34 cellular contexts compared by ENCODE assay signal in the genomic region with DNA sequence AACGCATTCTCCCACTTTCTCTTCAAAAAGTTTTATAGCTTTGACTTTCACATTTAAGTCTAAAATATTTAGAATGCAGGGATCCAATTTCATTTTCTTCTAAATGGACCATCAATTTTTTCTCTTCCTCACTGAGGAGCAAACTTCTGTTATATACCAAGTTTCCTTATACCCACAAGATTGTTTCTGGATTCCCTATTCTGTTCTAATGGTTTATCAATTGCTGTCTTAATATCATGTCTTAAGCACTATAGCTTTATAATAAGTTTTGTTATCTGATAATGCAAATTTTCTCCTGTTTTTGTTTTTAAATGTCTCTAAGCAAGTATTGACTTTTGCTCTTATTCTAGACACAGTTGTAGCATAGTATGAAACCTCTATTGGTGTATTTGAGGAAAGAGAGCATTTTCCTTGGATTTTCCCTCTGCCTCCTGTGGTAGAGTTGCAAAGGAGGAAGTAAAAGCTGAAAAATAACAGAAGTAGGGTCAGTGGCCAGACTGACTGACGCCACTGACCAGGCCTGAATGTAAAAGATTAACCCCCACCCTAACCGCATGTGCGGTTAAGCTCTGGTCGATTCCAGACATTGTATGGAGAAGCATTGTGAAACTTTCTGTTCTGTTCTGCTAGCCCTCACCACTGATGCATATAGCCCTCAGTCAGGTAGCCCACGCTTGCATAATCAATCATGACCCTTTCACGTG. TPM values are rescaled to one million over a fixed set of nuclear protein-coding genes. Genes with fewer than 3 reads are reported as not detected.
DNase-seq lines count a peak whose midpoint lies in the region; ATAC-seq, FAIRE-seq and TF ChIP-seq lines count a peak whose summit lies in the region.
"Had no signal": no experiment of that assay in that cellular context is flagged by ENCODE, and none has a peak within 500 bp of the region (broad histone marks: within the 10 kb centered on the region; RNA-seq: fewer than 3 reads in every experiment).

No MANE protein-coding gene starts in this region.

- H2AK5ac ChIP-seq in trophoblast cell (ENCODE audit: low read length) = no peak overlapping the region

- H4K12ac ChIP-seq in trophoblast cell (ENCODE audit: low read depth, low read length) = no peak overlapping the region

- 27 to 28% methylated on average over 7 of the region's 7 CpGs for WGBS in pancreas, 2 donors
- WGBS in trophoblast cell (ENCODE audit: extremely low coverage, insufficient coverage, insufficient read length) = no CpG with 5 or more reads among the region's 7 CpGs

- no peak overlapping the region for H3K23ac ChIP-seq in trophoblast cell (ENCODE audit: low read length)

- BruUV-seq in Calu3 (replicated peaks; lab: Mats Ljungman, UMichigan) = no TSS peak

- H3K36me3 ChIP-seq in pancreas (no peaks in the 10 kb centered on the region), trophoblast cell (ENCODE audit: control insufficient read depth in 1 of 2, insufficient read depth in 2 of 2, low read length in 2 of 2) (no peaks in the 10 kb centered on the region), uterus (no peaks in the 10 kb centered on the region), tibial artery (no peaks in the 10 kb centered on the region)
- H3K36me3 ChIP-seq: left lung, neural progenitor cell, vagina had no signal

- H3K9me3 ChIP-seq in pancreas = no peaks in the 10 kb centered on the region
- peaks cover 2% of the 10 kb centered on the region for H3K9me3 ChIP-seq in trophoblast cell (ENCODE audit: insufficient read depth, low read depth, low read length)
- H3K9me3 ChIP-seq in uterus = no peaks in the 10 kb centered on the region
- no peaks in the 10 kb centered on the region for H3K9me3 ChIP-seq in tibial artery
- H3K9me3 ChIP-seq: left lung, testis, vagina had no signal

- no peak overlapping the region for H3K4me2 ChIP-seq in trophoblast cell (ENCODE audit: low read length)
- H3K4me2 ChIP-seq: neural progenitor cell, PC-9, smooth muscle cell had no signal

- H3K79me2 ChIP-seq in trophoblast cell (ENCODE audit: control insufficient read depth, insufficient read depth, low read length, poor library complexity) = no peaks in the 10 kb centered on the region

- TF ChIP-seq CTCF in Calu3 (IDR thresholded peaks at IDR 0.05; ENCODE audit: unreplicated experiment) = no peak
- no peak for TF ChIP-seq CTCF in epithelial cell of proximal tubule (conservative IDR thresholded peaks at IDR 0.05; ENCODE audit: low read depth, low read length)
- no peak for TF ChIP-seq CTCF in pancreas (IDR thresholded peaks at IDR 0.05)
- TF ChIP-seq CTCF in uterus (IDR thresholded peaks at IDR 0.05) = no peak
- TF ChIP-seq CTCF in tibial artery (IDR thresholded peaks at IDR 0.05) = no peak

- H4K91ac ChIP-seq in trophoblast cell (ENCODE audit: low read depth, low read length) = no peak overlapping the region

- intact Hi-C loops in Calu3 (cut with micrococcal nuclease; ENCODE audit: unreplicated experiment) = no loop called here
- intact Hi-C loops in pancreas (cut with DNase I) = loop anchor here in 1 of 3 donors (10.0 kb wide), 1 partner anchor 331 kb away; no protein-coding TSS in a partner anchor
- intact Hi-C loops in uterus (cut with DNase I; ENCODE audit: low total_unique reads) = no loop called here
- intact Hi-C loops in tibial artery (cut with DNase I; ENCODE audit: low total_unique reads) = no loop called here

- H2AFZ ChIP-seq in trophoblast cell (ENCODE audit: insufficient read depth, low read length, poor library complexity) = no peak overlapping the region
- H2AFZ ChIP-seq: neural progenitor cell, PC-9 had no signal

- DNase-seq in Calu3 = peak; percentile 64
- peak; percentile 93 for DNase-seq in OCI-M2 (lab: John Stamatoyannopoulos, UW; ENCODE audit: unreplicated experiment)
- peak; percentile 85 for DNase-seq in epithelial cell of proximal tubule (ENCODE audit: low read depth)
- no peak for DNase-seq in pancreas
- no peak for DNase-seq in trophoblast cell
- DNase-seq in uterus = no peak
- DNase-seq in NCI-H510A (lab: John Stamatoyannopoulos, UW) = no peak
- no peak for DNase-seq in tibial artery
- DNase-seq: activated CD4-positive, alpha-beta T cell treated with anti-CD3 and anti-CD28 coated beads for 48 hours; amygdala; effector CD4-positive, alpha-beta T cell; H9; immature natural killer cell; left lung; mesendoderm; NCI-H1105; NCI-H187 treated with DMSO at 0.1 percent for 48 hours; NCI-H526; PC-9; right cardiac atrium; Right ventricle myocardium superior; stimulated activated CD4-positive, alpha-beta T cell treated with anti-CD3 and anti-CD28 coated beads, Interleukin-1b, Interleukin-23, amount 100 ng/mL, for 48 hours; stimulated activated naive CD8-positive, alpha-beta T cell treated with anti-CD3 and anti-CD28 coated beads, Interleukin-15, Interleukin-2, amounts not matched to agents 100 U/mL and 50 U/mL, for 24 hours; testis had no signal

- no peak overlapping the region for H4K8ac ChIP-seq in trophoblast cell (ENCODE audit: low read depth, low read length)

- CTCF ChIA-PET in Calu3 (lab: Charles Lee) = interaction anchor here (0.6 to 1.7 kb wide), 8 partner anchors 12 to 1191 kb away, joined by 3 to 7 read pairs (median 4); a partner anchor contains a TSS

- no peak overlapping the region for H2BK5ac ChIP-seq in trophoblast cell (ENCODE audit: low read depth, low read length, poor library complexity)

- H3K79me1 ChIP-seq in trophoblast cell (ENCODE audit: low read length) = no peaks in the 10 kb centered on the region

- H3K36me3 Mint-ChIP-seq in Calu3 (ENCODE audit: insufficient read depth, unreplicated experiment) = no peaks in the 10 kb centered on the region
- H3K36me3 Mint-ChIP-seq: activated naive CD4-positive, alpha-beta T cell treated with anti-CD3 and anti-CD28 coated beads, Interleukin-2, amount 50 U/mL, for 24 hours; immature natural killer cell had no signal

- H3K9me3 Mint-ChIP-seq in Calu3 (ENCODE audit: low read depth, unreplicated experiment) = peaks cover 4% of the 10 kb centered on the region
- H3K9me3 Mint-ChIP-seq: activated naive CD4-positive, alpha-beta T cell treated with anti-CD3 and anti-CD28 coated beads, Interleukin-2, amount 50 U/mL, for 24 hours; activated T-helper 2 cell treated with anti-CD3 and anti-CD28 coated beads, Interferon-gamma antibody, Interleukin-2, Interleukin-4, amounts not matched to agents 10 μg/mL and 5 μg/mL and 100 μg/mL, durations not matched to agents 14 hours and 24 hours and 36 hours; H9 had no signal

- no peak overlapping the region for H2BK120ac ChIP-seq in trophoblast cell (ENCODE audit: insufficient read depth, low read length, poor library complexity)

- H3K9ac ChIP-seq in trophoblast cell (ENCODE audit: low read length) = no peak overlapping the region
- H3K9ac ChIP-seq: neural progenitor cell had no signal

- H3K18ac ChIP-seq in trophoblast cell (ENCODE audit: low read length) = no peak overlapping the region

- H3K27me3 Mint-ChIP-seq in Calu3 (ENCODE audit: unreplicated experiment) = no peaks in the 10 kb centered on the region

- H3K4me3 Mint-ChIP-seq in Calu3 (ENCODE audit: low read depth, unreplicated experiment) = no peak overlapping the region
- H3K4me3 Mint-ChIP-seq: activated naive CD4-positive, alpha-beta T cell treated with anti-CD3 and anti-CD28 coated beads, Interleukin-2, amount 50 U/mL, for 24 hours; H9; immature natural killer cell; neural progenitor cell had no signal

- peak in 3 of 4 donors; percentile 37 to 63 (median 40) for ATAC-seq in pancreas
- ATAC-seq: left lung; right cardiac atrium; SK-N-SH treated with all-trans-retinoic acid at 6 μM for 48 hours; stimulated activated naive CD8-positive, alpha-beta T cell treated with anti-CD3 and anti-CD28 coated beads, Interleukin-15, Interleukin-2, amounts not matched to agents 100 U/mL and 50 U/mL, for 24 hours had no signal

- H3K4me1 ChIP-seq in pancreas (no peaks in the 10 kb centered on the region), trophoblast cell (ENCODE audit: control insufficient read depth in 1 of 2, insufficient read depth in 2 of 2, low read length in 2 of 2) (no peaks in the 10 kb centered on the region), uterus (no peaks in the 10 kb centered on the region), tibial artery (no peaks in the 10 kb centered on the region)
- H3K4me1 ChIP-seq: left lung, testis, vagina had no signal

- peak overlapping the region; percentile 94 for H3K27ac Mint-ChIP-seq in Calu3 (ENCODE audit: unreplicated experiment)
- H3K27ac Mint-ChIP-seq: activated naive CD4-positive, alpha-beta T cell treated with anti-CD3 and anti-CD28 coated beads, Interleukin-2, amount 50 U/mL, for 24 hours; activated T-helper 2 cell treated with anti-CD3 and anti-CD28 coated beads, Interferon-gamma antibody, Interleukin-2, Interleukin-4, amounts not matched to agents 10 μg/mL and 5 μg/mL and 100 μg/mL, durations not matched to agents 14 hours and 24 hours and 36 hours; H9; immature natural killer cell; neural progenitor cell had no signal

- no peak overlapping the region for H3K14ac ChIP-seq in trophoblast cell (ENCODE audit: low read length)

- H3K4me1 Mint-ChIP-seq in Calu3 (ENCODE audit: low read depth, unreplicated experiment) = peaks cover 20% of the 10 kb centered on the region
- H3K4me1 Mint-ChIP-seq: activated naive CD4-positive, alpha-beta T cell treated with anti-CD3 and anti-CD28 coated beads, Interleukin-2, amount 50 U/mL, for 24 hours; immature natural killer cell had no signal

- H3K27ac ChIP-seq in pancreas (peak overlapping the region in 1 of 4 donors; percentile 33), trophoblast cell (ENCODE audit: low read depth, low read length) (no peak overlapping the region), uterus (no peak overlapping the region), tibial artery (no peak overlapping the region)
- H3K27ac ChIP-seq: epithelial cell of prostate, left lung, neural progenitor cell, PC-9, testis, vagina had no signal

- peaks cover 0 to 2% (median 0%) of the 10 kb centered on the region in 4 donors for H3K27me3 ChIP-seq in pancreas
- no peaks in the 10 kb centered on the region for H3K27me3 ChIP-seq in trophoblast cell (ENCODE audit: insufficient read depth, low read length)
- no peaks in the 10 kb centered on the region for H3K27me3 ChIP-seq in uterus
- no peaks in the 10 kb centered on the region for H3K27me3 ChIP-seq in tibial artery
- H3K27me3 ChIP-seq: testis, vagina had no signal

- FAIRE-seq in pancreas (lab: Jason Lieb, UNC) = no peak

- H3K4me3 ChIP-seq in epithelial cell of proximal tubule (ENCODE audit: low read depth, low read length) (no peak overlapping the region), pancreas (no peak overlapping the region), trophoblast cell (ENCODE audit: low read depth, low read length) (no peak overlapping the region), uterus (no peak overlapping the region), tibial artery (no peak overlapping the region)
- H3K4me3 ChIP-seq: left lung, neural progenitor cell, PC-9, smooth muscle cell, testis, vagina had no signal

- H3K4ac ChIP-seq in trophoblast cell (ENCODE audit: low read depth, low read length) = no peak overlapping the region

- no peak overlapping the region for H2BK12ac ChIP-seq in trophoblast cell (ENCODE audit: low read length)

- no peak for TF ChIP-seq POLR2A in uterus (IDR thresholded peaks at IDR 0.05)

RNA-seq across cellular contexts. Expression of a gene that starts 40.3 kb away (rescaled TPM):
- total RNA-seq in Calu3 (2022) (not detected in 2 replicates), epithelial cell of proximal tubule (not detected in 2 replicates), pancreas (not detected), uterus (not detected)
- polyA plus RNA-seq in pancreas = not detected
- 0.38 and 0.47 TPM in 2 replicates for polyA plus RNA-seq in trophoblast cell (2013)
- total RNA-seq: activated T-helper 2 cell treated with anti-CD3 and anti-CD28 coated beads, Interferon-gamma antibody, Interleukin-2, Interleukin-4, amounts not matched to agents 10 μg/mL and 5 μg/mL and 100 μg/mL, durations not matched to agents 14 hours and 24 hours and 36 hours; G401; H9; left lung; PC-9; right cardiac atrium; Right ventricle myocardium superior; T-helper 2 cell treated with Interferon-gamma antibody and Interleukin-4, amounts not matched to agents 100 ng/mL and 5 ng/mL, for 36 hours; vagina had no signal
- polyA plus RNA-seq: BJ, immature natural killer cell, right cardiac atrium had no signal

RNA-seq across cellular contexts. Expression of a gene that starts 50.4 kb away (rescaled TPM):
- total RNA-seq in Calu3 (2022) (not detected in 2 replicates), epithelial cell of proximal tubule (not detected in 2 replicates), pancreas (not detected), uterus (not detected)
- polyA plus RNA-seq in pancreas = not detected
- not detected in 2 replicates for polyA plus RNA-seq in trophoblast cell (2013)
- total RNA-seq: activated T-helper 2 cell treated with anti-CD3 and anti-CD28 coated beads, Interferon-gamma antibody, Interleukin-2, Interleukin-4, amounts not matched to agents 10 μg/mL and 5 μg/mL and 100 μg/mL, durations not matched to agents 14 hours and 24 hours and 36 hours; G401; H9; left lung; PC-9; right cardiac atrium; Right ventricle myocardium superior; smooth muscle cell; T-helper 2 cell treated with Interferon-gamma antibody and Interleukin-4, amounts not matched to agents 100 ng/mL and 5 ng/mL, for 36 hours; vagina had no signal
- polyA plus RNA-seq: BJ, immature natural killer cell, right cardiac atrium, smooth muscle cell had no signal

Comparison
In these comparisons a context has a peak if more than half of its experiments do, and no peak if none do; other contexts are left out.
1. DNase-seq: peak in Calu3 (single experiment), OCI-M2 (single experiment) and epithelial cell of proximal tubule (single experiment); none in pancreas (0 of 6), trophoblast cell (0 of 2), uterus (0 of 2), NCI-H510A (single experiment) and tibial artery (0 of 2).